In genomic region chr1:161313554-161314200, GRCh38 we compare ENCODE assay signal across 7 cellular contexts. TPM values are rescaled to one million over a fixed set of nuclear protein-coding genes. Genes with fewer than 3 reads are reported as not detected.
A peak's percentile ranks its signal among the peaks of the same experiment; 100 is the strongest.
DNase-seq lines count a peak whose midpoint lies in the region; ATAC-seq, FAIRE-seq and TF ChIP-seq lines count a peak whose summit lies in the region.

No MANE protein-coding gene starts in this region.

- H3K23ac ChIP-seq in H1 (ENCODE audit: insufficient read length), result no peak overlapping the region

- POLR2A ChIA-PET in H1 (lab: Charles Lee; ENCODE audit: partially characterized antibody), result interaction anchor here (0.8 to 2.6 kb wide), 22 partner anchors 8 to 137 kb away, joined by 3 to 23 read pairs (median 4); partner anchors contain the start of genes ADAMTS4, B4GALT3, NDUFS2 and PCP4L1
- POLR2A ChIA-PET in naive thymus-derived CD8-positive, alpha-beta T cell (lab: Charles Lee), result interaction anchor here (0.6 to 2.5 kb wide), 17 partner anchors 8 to 279 kb away, joined by 3 to 28 read pairs (median 6); partner anchors contain the start of genes APOA2, DEDD, FCER1G and NDUFS2

- H3K23me2 ChIP-seq in H1 (ENCODE audit: low read depth, low read length), result peaks cover 7% of the 10 kb centered on the region; the same call in 1 of the 2 replicates

- peak; percentile 46 for DNase-seq in NOMO-1 treated with DMSO at 0.1 percent for 48 hours (lab: John Stamatoyannopoulos, UW; ENCODE audit: unreplicated experiment)
- DNase-seq in H1 (ENCODE audit: low read depth in 1 of 2, low spot score in 2 of 2), result no peak
- no peak for DNase-seq in naive thymus-derived CD8-positive, alpha-beta T cell
- no peak for DNase-seq in DMS 273 treated with DMSO at 0.1 percent for 48 hours (lab: John Stamatoyannopoulos, UW)
- DNase-seq in 8988T, result no peak

- H4K20me1 ChIP-seq in H1 (replicated peaks in 1 of 2; ENCODE audit: control insufficient read depth in 1 of 2, insufficient read depth in 2 of 2, low read length in 2 of 2), result no peaks in the 10 kb centered on the region

- peak overlapping the region; percentile 77 to 84 for H3K4me2 ChIP-seq in H1 (ENCODE audit: insufficient read depth in 1 of 2, low read depth in 2 of 2, low read length in 2 of 2)

- H3K4ac ChIP-seq in H1 (replicated peaks; ENCODE audit: insufficient read length, low read depth, low read length), result no peak overlapping the region

- TF ChIP-seq RAD21 in H1 (IDR thresholded peaks at IDR 0.05 in 1 of 2, conservative IDR thresholded peaks at IDR 0.05 in 1 of 2; ENCODE audit: low read depth in 2 of 2, low read length in 2 of 2), result no peak

- H2BK15ac ChIP-seq in H1 (ENCODE audit: low read length), result peak overlapping the region; percentile 12; the same call in 1 of the 2 replicates

- TF ChIP-seq POLR2A in H1 (IDR thresholded peaks at IDR 0.05; ENCODE audit: control extremely low read depth in 1 of 2, low read depth in 2 of 2, low read length in 2 of 2), result no peak

- ATAC-seq in GM21390 (IDR thresholded peaks at IDR 0.05; ENCODE audit: unreplicated experiment), result peak; percentile 7
- ATAC-seq in naive thymus-derived CD8-positive, alpha-beta T cell, result no peak
- no peak for ATAC-seq in HG03045 (IDR thresholded peaks at IDR 0.05; ENCODE audit: unreplicated experiment)

- peak overlapping the region; percentile 82 for H3K18ac ChIP-seq in H1 (ENCODE audit: extremely low read depth, low read length)

- no peaks in the 10 kb centered on the region for H3K79me1 ChIP-seq in H1 (ENCODE audit: low read depth, low read length)

- H3K36me3 Mint-ChIP-seq in naive thymus-derived CD8-positive, alpha-beta T cell, result peaks cover 0 to 3% (median 1%) of the 10 kb centered on the region in 3 donors

- TF ChIP-seq EP300 in H1 (IDR thresholded peaks at IDR 0.05; ENCODE audit: borderline replicate concordance in 1 of 2, low read depth in 2 of 2, low read length in 2 of 2), result no peak

- no peak for TF ChIP-seq CTCF in H1 (IDR thresholded peaks at IDR 0.05; ENCODE audit: control extremely low read depth in 1 of 3, insufficient read depth in 1 of 3, low read depth in 1 of 3, low read length in 3 of 3)

- H2AFZ ChIP-seq in H1 (ENCODE audit: low read length), result peak overlapping the region; percentile 68; the same call in 1 of the 2 replicates

- peaks cover 0 to 3% (median 0%) of the 10 kb centered on the region in 4 experiments; a peak in 1 of 8 replicates for H3K36me3 ChIP-seq in H1 (ENCODE audit: control insufficient read depth in 2 of 4, insufficient read depth in 4 of 4, low read length in 3 of 4)

- peaks cover 0 to 28% of the 10 kb centered on the region in 2 experiments; a peak in 2 of 4 replicates for H3K79me2 ChIP-seq in H1 (ENCODE audit: control insufficient read depth in 1 of 2, insufficient read depth in 2 of 2, low read length in 2 of 2)

- peak overlapping the region; percentile 97 for H2BK5ac ChIP-seq in H1 (ENCODE audit: low read depth, low read length)

- peak overlapping the region; percentile 54 for H4K5ac ChIP-seq in H1 (ENCODE audit: insufficient read length, low read depth, low read length)

- H2AK5ac ChIP-seq in H1 (ENCODE audit: low read depth, low read length), result no peak overlapping the region

- no peaks in the 10 kb centered on the region for H3K27me3 Mint-ChIP-seq in naive thymus-derived CD8-positive, alpha-beta T cell

- H3K4me3 Mint-ChIP-seq in naive thymus-derived CD8-positive, alpha-beta T cell, result peak overlapping the region; percentile 96 to 99 (median 98)

- no peak overlapping the region for H3K56ac ChIP-seq in H1 (replicated peaks; ENCODE audit: insufficient read length, low read depth, low read length)

- no peaks in the 10 kb centered on the region for H3K9me3 Mint-ChIP-seq in naive thymus-derived CD8-positive, alpha-beta T cell

- no peaks in the 10 kb centered on the region for H3K9me3 ChIP-seq in H1 (ENCODE audit: insufficient read depth in 2 of 2, low read depth in 1 of 2, low read length in 1 of 2)

- H4K8ac ChIP-seq in H1 (ENCODE audit: extremely low read depth, insufficient read depth, low read length), result peak overlapping the region; percentile 91; the same call in 1 of the 2 replicates

- H3K27ac ChIP-seq in H1 (ENCODE audit: low read depth, low read length), result peak overlapping the region; percentile 96

- H3K9ac ChIP-seq in H1 (replicated peaks in 1 of 4; ENCODE audit: extremely low read depth in 1 of 4, low read depth in 3 of 4, low read length in 3 of 4), result peak overlapping the region in 3 of 4 experiments; percentile 34 to 89 (median 72); a peak in 5 of 7 replicates

- H3K4me1 ChIP-seq in H1 (replicated peaks in 1 of 4; ENCODE audit: control insufficient read depth in 3 of 4, insufficient read depth in 4 of 4, low read length in 3 of 4), result peaks cover 0 to 8% (median 6%) of the 10 kb centered on the region in 4 experiments; a peak in 6 of 7 replicates

- no peaks in the 10 kb centered on the region; a peak in 1 of 7 replicates for H3K27me3 ChIP-seq in H1 (replicated peaks in 1 of 4; ENCODE audit: control insufficient read depth in 3 of 4, extremely low read depth in 1 of 4, insufficient read depth in 3 of 4, low read length in 3 of 4)

- peak overlapping the region; percentile 98 to 100 (median 99) for H3K27ac Mint-ChIP-seq in naive thymus-derived CD8-positive, alpha-beta T cell

- no peak for FAIRE-seq in H1 (lab: Jason Lieb, UNC)

- no peak overlapping the region for H3K14ac ChIP-seq in H1 (ENCODE audit: insufficient read length)

- peak overlapping the region; percentile 77 for H4K91ac ChIP-seq in H1 (replicated peaks; ENCODE audit: insufficient read length, low read length)

- peak overlapping the region; percentile 93; the same call in 1 of the 2 replicates for H2BK12ac ChIP-seq in H1 (ENCODE audit: low read depth, low read length)

- H2BK120ac ChIP-seq in H1 (replicated peaks; ENCODE audit: low read depth, low read length), result no peak overlapping the region

- H3K4me1 Mint-ChIP-seq in naive thymus-derived CD8-positive, alpha-beta T cell, result peaks cover 11 to 29% (median 26%) of the 10 kb centered on the region in 4 donors

- 51% methylated on average over 28 of the region's 28 CpGs; no CpG with 5 or more reads in 1 of the 2 experiments for whole genome bisulfite sequencing in H1 (ENCODE audit: extremely low coverage in 1 of 2, insufficient coverage in 1 of 2, insufficient read length in 1 of 2, insufficient replicate concordance in 2 of 2, low coverage in 1 of 2, low lambda C conversion rate in 2 of 2, missing lambda C conversion rate in 1 of 2), 2 experiments

- peak overlapping the region; percentile 74 to 98 (median 94) for H3K4me3 ChIP-seq in H1 (ENCODE audit: extremely low read depth in 1 of 4, insufficient read depth in 2 of 4, low read depth in 3 of 4, low read length in 4 of 4)

- no peak overlapping the region for H2BK20ac ChIP-seq in H1 (ENCODE audit: low read length)

- CTCF ChIA-PET in H1 (lab: Charles Lee; ENCODE audit: partially characterized antibody), result interaction anchor here (0.6 to 4.1 kb wide), 10 partner anchors 10 to 98 kb away, joined by 3 to 16 read pairs (median 4); partner anchors contain the start of gene TOMM40L

RNA-seq across cellular contexts. Expression of gene SDHC, which starts 0.5 kb away (rescaled TPM):
- 216 and 224 TPM in 2 replicates for total RNA-seq in H1 (2021; fragmentation: NEBNext Ultra II Directional; extraction: Animal tissue kit (Norgen Biotek cat#: 25700))
- polyA plus RNA-seq in H1 (2011; rRNA removed), result 251 and 305 TPM in 2 replicates
- 258 TPM for polyA plus RNA-seq in H1 (2011; cell fraction: cytosol; rRNA removed)
- 113 TPM for polyA plus RNA-seq in H1 (2011; cell fraction: nucleus; rRNA removed)
- 178 to 240 TPM (median 206 TPM) in 4 replicates for polyA plus RNA-seq in H1 (2012, experiment 1 of 2)
- polyA plus RNA-seq in H1 (2012, experiment 2 of 2), result 419 TPM
- 101 TPM for polyA plus RNA-seq in H1 (2013, experiment 1 of 2)
- 113 TPM for polyA plus RNA-seq in H1 (2013, experiment 2 of 2)
- polyA minus RNA-seq in H1 (2011; rRNA and poly(A)+ RNA removed), result 136 and 191 TPM in 2 replicates
- polyA minus RNA-seq in H1 (2011; cell fraction: cytosol; rRNA and poly(A)+ RNA removed), result 110 TPM
- 71.9 TPM for polyA minus RNA-seq in H1 (2011; cell fraction: nucleus; rRNA and poly(A)+ RNA removed)
- 100 to 1,000 TPM; 113 to 127 TPM for total RNA-seq in naive thymus-derived CD8-positive, alpha-beta T cell
- 100 to 1,000 TPM; 212 to 297 (median 217) TPM for polyA plus RNA-seq in naive thymus-derived CD8-positive, alpha-beta T cell

RNA-seq across cellular contexts. Expression of gene MPZ, which starts 3.9 kb away (rescaled TPM):
- total RNA-seq in H1 (2021; fragmentation: NEBNext Ultra II Directional; extraction: Animal tissue kit (Norgen Biotek cat#: 25700)), result 4.1 and 6.1 TPM in 2 replicates
- polyA plus RNA-seq in H1 (2011; rRNA removed), result 5.1 and 8.1 TPM in 2 replicates
- 4.9 TPM for polyA plus RNA-seq in H1 (2011; cell fraction: cytosol; rRNA removed)
- 5.7 TPM for polyA plus RNA-seq in H1 (2011; cell fraction: nucleus; rRNA removed)
- polyA plus RNA-seq in H1 (2012, experiment 1 of 2), result 3.4 to 4.9 TPM (median 3.8 TPM) in 4 replicates
- polyA plus RNA-seq in H1 (2012, experiment 2 of 2), result 2.4 TPM
- polyA plus RNA-seq in H1 (2013, experiment 1 of 2), result 5.7 TPM
- polyA plus RNA-seq in H1 (2013, experiment 2 of 2), result 5.1 TPM
- polyA minus RNA-seq in H1 (2011; rRNA and poly(A)+ RNA removed), result 1.3 and 2.4 TPM in 2 replicates
- polyA minus RNA-seq in H1 (2011; cell fraction: cytosol; rRNA and poly(A)+ RNA removed), result 6.1 TPM
- 1.7 TPM for polyA minus RNA-seq in H1 (2011; cell fraction: nucleus; rRNA and poly(A)+ RNA removed)
- 10 to 100 TPM; 11.9 to 12.2 TPM for total RNA-seq in naive thymus-derived CD8-positive, alpha-beta T cell
- polyA plus RNA-seq in naive thymus-derived CD8-positive, alpha-beta T cell, result not detected

RNA-seq across cellular contexts. Expression of gene CFAP126, which starts 54.0 kb away (rescaled TPM):
- total RNA-seq in H1 (2021; fragmentation: NEBNext Ultra II Directional; extraction: Animal tissue kit (Norgen Biotek cat#: 25700)), result not detected in 2 replicates
- not detected in 2 replicates for polyA plus RNA-seq in H1 (2011; rRNA removed)
- not detected for polyA plus RNA-seq in H1 (2011; cell fraction: cytosol; rRNA removed)
- not detected for polyA plus RNA-seq in H1 (2011; cell fraction: nucleus; rRNA removed)
- polyA plus RNA-seq in H1 (2012, experiment 1 of 2), result 0.28 to 0.35 TPM in 2 of 4 replicates, not detected in the others
- not detected for polyA plus RNA-seq in H1 (2012, experiment 2 of 2)
- polyA plus RNA-seq in H1 (2013, experiment 1 of 2), result not detected
- polyA plus RNA-seq in H1 (2013, experiment 2 of 2), result not detected
- not detected in 2 replicates for polyA minus RNA-seq in H1 (2011; rRNA and poly(A)+ RNA removed)
- not detected for polyA minus RNA-seq in H1 (2011; cell fraction: cytosol; rRNA and poly(A)+ RNA removed)
- polyA minus RNA-seq in H1 (2011; cell fraction: nucleus; rRNA and poly(A)+ RNA removed), result not detected
- total RNA-seq in naive thymus-derived CD8-positive, alpha-beta T cell, result not detected
- not detected for polyA plus RNA-seq in naive thymus-derived CD8-positive, alpha-beta T cell

RNA-seq across cellular contexts. Expression of gene PCP4L1, which starts 55.1 kb away (rescaled TPM):
- 1.0 and 1.9 TPM in 2 replicates for total RNA-seq in H1 (2021; fragmentation: NEBNext Ultra II Directional; extraction: Animal tissue kit (Norgen Biotek cat#: 25700))
- polyA plus RNA-seq in H1 (2011; rRNA removed), result 0.41 and 0.55 TPM in 2 replicates
- 1.2 TPM for polyA plus RNA-seq in H1 (2011; cell fraction: cytosol; rRNA removed)
- 0.67 TPM for polyA plus RNA-seq in H1 (2011; cell fraction: nucleus; rRNA removed)
- 1.1 to 1.7 TPM (median 1.2 TPM) in 4 replicates for polyA plus RNA-seq in H1 (2012, experiment 1 of 2)
- 1.7 TPM for polyA plus RNA-seq in H1 (2012, experiment 2 of 2)
- 0.97 TPM for polyA plus RNA-seq in H1 (2013, experiment 1 of 2)
- 0.88 TPM for polyA plus RNA-seq in H1 (2013, experiment 2 of 2)
- 0.80 and 1.5 TPM in 2 replicates for polyA minus RNA-seq in H1 (2011; rRNA and poly(A)+ RNA removed)
- polyA minus RNA-seq in H1 (2011; cell fraction: cytosol; rRNA and poly(A)+ RNA removed), result 1.3 TPM
- polyA minus RNA-seq in H1 (2011; cell fraction: nucleus; rRNA and poly(A)+ RNA removed), result 0.70 TPM
- not detected for total RNA-seq in naive thymus-derived CD8-positive, alpha-beta T cell
- not detected for polyA plus RNA-seq in naive thymus-derived CD8-positive, alpha-beta T cell
